In the genomic region with DNA sequence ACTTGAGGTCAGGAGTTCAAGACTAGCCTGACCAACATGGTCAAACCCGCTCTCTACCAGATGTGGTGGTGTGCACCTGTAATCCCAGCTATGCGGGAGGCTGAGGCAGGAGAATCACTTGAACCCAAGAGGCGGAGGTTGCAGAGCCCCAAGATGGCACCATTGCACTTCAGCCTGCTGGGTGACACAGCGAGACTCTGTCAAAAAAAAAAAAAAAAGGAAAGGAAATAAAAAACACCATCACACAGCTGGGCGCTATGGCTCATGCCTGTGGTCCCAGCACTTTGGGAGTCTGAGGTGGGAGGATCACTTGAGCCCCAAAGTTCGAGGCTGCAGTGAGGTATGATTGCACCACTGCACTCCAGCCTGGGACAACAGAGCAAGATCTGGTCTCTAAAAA, we compare ENCODE assay signal across 1 cellular context.
TF ChIP-seq lines count a peak whose summit lies in the region.

No MANE protein-coding gene starts in this region.

TF ChIP-seq in HCT116, 20 proteins besides CTCF, POLR2A, EP300 and RAD21:
- TF ChIP-seq, protein P1, sequence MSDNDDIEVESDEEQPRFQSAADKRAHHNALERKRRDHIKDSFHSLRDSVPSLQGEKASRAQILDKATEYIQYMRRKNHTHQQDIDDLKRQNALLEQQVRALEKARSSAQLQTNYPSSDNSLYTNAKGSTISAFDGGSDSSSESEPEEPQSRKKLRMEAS (IDR thresholded peaks at IDR 0.05) = no peak
TF ChIP-seq in HCT116: peak in this region for 0.
